1 cellular context compared by ENCODE assay signal in the genomic region with DNA sequence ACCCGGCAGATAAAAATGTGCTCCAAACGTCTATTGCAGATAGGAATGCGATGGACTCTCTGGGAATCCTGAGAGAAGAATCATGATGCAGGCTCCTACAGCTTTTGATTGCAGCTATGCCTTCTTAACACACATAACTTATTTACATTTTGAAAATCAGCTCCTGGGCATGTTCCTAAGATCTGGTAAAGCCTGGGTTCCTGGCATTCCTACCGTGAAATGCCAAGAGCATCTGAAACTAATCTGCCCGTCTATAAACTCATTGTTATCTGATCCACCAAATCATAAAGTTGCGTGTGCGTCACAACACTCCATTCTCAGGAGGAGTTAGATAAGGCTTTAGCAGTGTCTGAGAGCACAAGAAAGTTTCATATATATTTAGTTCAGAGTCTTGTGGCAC.
TF ChIP-seq lines count a peak whose summit lies in the region.

No MANE protein-coding gene starts in this region.

TF ChIP-seq in GM23338, 12 proteins besides CTCF, POLR2A, EP300 and RAD21 (continued from another document):
- no peak for TF ChIP-seq ZNF114 (CRISPR knock-in tag; IDR thresholded peaks at IDR 0.05)
- no peak for TF ChIP-seq CREB1 (CRISPR knock-in tag; IDR thresholded peaks at IDR 0.05; ENCODE audit: low read depth)
- TF ChIP-seq, protein P1, sequence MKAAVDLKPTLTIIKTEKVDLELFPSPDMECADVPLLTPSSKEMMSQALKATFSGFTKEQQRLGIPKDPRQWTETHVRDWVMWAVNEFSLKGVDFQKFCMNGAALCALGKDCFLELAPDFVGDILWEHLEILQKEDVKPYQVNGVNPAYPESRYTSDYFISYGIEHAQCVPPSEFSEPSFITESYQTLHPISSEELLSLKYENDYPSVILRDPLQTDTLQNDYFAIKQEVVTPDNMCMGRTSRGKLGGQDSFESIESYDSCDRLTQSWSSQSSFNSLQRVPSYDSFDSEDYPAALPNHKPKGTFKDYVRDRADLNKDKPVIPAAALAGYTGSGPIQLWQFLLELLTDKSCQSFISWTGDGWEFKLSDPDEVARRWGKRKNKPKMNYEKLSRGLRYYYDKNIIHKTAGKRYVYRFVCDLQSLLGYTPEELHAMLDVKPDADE (IDR thresholded peaks at IDR 0.05), result no peak
- no peak for TF ChIP-seq ZNF331 (CRISPR knock-in tag; IDR thresholded peaks at IDR 0.05; ENCODE audit: low read depth)
- TF ChIP-seq EZH2phosphoT487 (IDR thresholded peaks at IDR 0.05; ENCODE audit: unreplicated experiment), result no peak
- TF ChIP-seq, protein P2, sequence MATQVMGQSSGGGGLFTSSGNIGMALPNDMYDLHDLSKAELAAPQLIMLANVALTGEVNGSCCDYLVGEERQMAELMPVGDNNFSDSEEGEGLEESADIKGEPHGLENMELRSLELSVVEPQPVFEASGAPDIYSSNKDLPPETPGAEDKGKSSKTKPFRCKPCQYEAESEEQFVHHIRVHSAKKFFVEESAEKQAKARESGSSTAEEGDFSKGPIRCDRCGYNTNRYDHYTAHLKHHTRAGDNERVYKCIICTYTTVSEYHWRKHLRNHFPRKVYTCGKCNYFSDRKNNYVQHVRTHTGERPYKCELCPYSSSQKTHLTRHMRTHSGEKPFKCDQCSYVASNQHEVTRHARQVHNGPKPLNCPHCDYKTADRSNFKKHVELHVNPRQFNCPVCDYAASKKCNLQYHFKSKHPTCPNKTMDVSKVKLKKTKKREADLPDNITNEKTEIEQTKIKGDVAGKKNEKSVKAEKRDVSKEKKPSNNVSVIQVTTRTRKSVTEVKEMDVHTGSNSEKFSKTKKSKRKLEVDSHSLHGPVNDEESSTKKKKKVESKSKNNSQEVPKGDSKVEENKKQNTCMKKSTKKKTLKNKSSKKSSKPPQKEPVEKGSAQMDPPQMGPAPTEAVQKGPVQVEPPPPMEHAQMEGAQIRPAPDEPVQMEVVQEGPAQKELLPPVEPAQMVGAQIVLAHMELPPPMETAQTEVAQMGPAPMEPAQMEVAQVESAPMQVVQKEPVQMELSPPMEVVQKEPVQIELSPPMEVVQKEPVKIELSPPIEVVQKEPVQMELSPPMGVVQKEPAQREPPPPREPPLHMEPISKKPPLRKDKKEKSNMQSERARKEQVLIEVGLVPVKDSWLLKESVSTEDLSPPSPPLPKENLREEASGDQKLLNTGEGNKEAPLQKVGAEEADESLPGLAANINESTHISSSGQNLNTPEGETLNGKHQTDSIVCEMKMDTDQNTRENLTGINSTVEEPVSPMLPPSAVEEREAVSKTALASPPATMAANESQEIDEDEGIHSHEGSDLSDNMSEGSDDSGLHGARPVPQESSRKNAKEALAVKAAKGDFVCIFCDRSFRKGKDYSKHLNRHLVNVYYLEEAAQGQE (IDR thresholded peaks at IDR 0.05; ENCODE audit: unreplicated experiment), result no peak
TF ChIP-seq in GM23338: peak in this region for 0.
